ENCODE assay signal across 16 cellular contexts in the genomic region with DNA sequence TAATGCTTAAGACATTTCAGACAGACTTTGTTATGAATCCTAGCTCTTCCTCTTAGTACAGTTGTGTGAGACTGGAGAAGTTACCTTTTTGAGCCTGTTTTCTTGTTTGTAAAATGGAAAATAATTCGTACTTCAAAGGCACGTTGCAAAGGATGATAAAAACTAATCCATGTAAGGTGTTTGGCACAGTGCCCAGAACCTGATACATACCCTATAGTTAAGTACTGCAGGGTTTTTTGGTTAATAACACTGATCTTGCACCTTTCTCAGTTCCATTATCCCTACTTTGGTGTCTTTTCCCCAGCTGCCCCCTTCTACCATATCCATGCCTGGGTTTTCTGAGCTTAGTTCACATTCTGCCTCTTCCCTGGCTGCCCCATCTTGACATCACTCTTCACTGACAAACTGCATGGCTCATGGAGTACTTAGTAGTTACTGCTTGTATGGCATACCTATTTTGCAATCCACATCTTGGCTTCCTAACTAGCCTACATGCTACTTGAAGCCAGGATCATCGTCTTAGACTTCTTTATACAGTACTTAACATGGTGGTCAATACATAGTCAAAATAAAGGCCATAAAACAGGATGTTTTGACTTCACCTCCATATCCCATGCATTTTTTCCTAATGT. TPM values are rescaled to one million over a fixed set of nuclear protein-coding genes. Genes with fewer than 3 reads are reported as not detected.
DNase-seq lines count a peak whose midpoint lies in the region; ATAC-seq and TF ChIP-seq lines count a peak whose summit lies in the region.
"Had no signal": no experiment of that assay in that cellular context is flagged by ENCODE, and none has a peak within 500 bp of the region (broad histone marks: within the 10 kb centered on the region; RNA-seq: fewer than 3 reads in every experiment).

No MANE protein-coding gene starts in this region.

- H3K9me3 ChIP-seq in A673 (ENCODE audit: low read depth, low read length, poor library complexity, severe bottlenecking) = no peaks in the 10 kb centered on the region
- H3K9me3 ChIP-seq in Karpas-422 (ENCODE audit: low read length) = no peaks in the 10 kb centered on the region
- H3K9me3 ChIP-seq: prostate gland, SK-N-SH had no signal

- no peak for ATAC-seq in HG03097 (IDR thresholded peaks at IDR 0.05; ENCODE audit: low FRiP score, unreplicated experiment)
- ATAC-seq: natural killer cell had no signal

- no peaks in the 10 kb centered on the region for H4K20me1 ChIP-seq in Karpas-422 (ENCODE audit: insufficient read depth, low read depth, low read length)

- no peak overlapping the region for H3K4me2 ChIP-seq in Karpas-422 (ENCODE audit: low read depth, low read length, poor library complexity, severe bottlenecking)
- H3K4me2 ChIP-seq: SK-N-SH had no signal

- CTCF ChIA-PET in A673 (lab: Charles Lee) = no interaction called here

- BruUV-seq in A673 (replicated peaks; lab: Mats Ljungman, UMichigan) = no TSS peak

- no peaks in the 10 kb centered on the region for H3K36me3 ChIP-seq in A673 (ENCODE audit: insufficient read depth, low read length, poor library complexity, severe bottlenecking)
- H3K36me3 ChIP-seq in Karpas-422 (ENCODE audit: insufficient read depth, low read length) = no peaks in the 10 kb centered on the region
- H3K36me3 ChIP-seq: prostate gland had no signal

- intact Hi-C loops in A673 (cut with micrococcal nuclease; ENCODE audit: unreplicated experiment) = no loop called here

- POLR2A ChIA-PET in A673 (lab: Charles Lee; ENCODE audit: low non-redundant PET) = no interaction called here

- no peak overlapping the region for H2AFZ ChIP-seq in Karpas-422 (ENCODE audit: low read length)

- H3K27ac ChIP-seq in A673 (ENCODE audit: low read depth, low read length, poor library complexity, severe bottlenecking) (no peak overlapping the region), epithelial cell of prostate (no peak overlapping the region), Karpas-422 (ENCODE audit: low read length) (no peak overlapping the region)
- H3K27ac ChIP-seq: prostate gland had no signal

- H3K79me2 ChIP-seq in Karpas-422 (ENCODE audit: low read length) = no peaks in the 10 kb centered on the region

- DNase-seq in A673 (ENCODE audit: low spot score) = peak; percentile 8
- DNase-seq in Daoy (ENCODE audit: low read depth) = peak; percentile 21
- DNase-seq in NCI-H69 (lab: John Stamatoyannopoulos, UW) = peak; percentile 49
- peak; percentile 12 for DNase-seq in epithelial cell of prostate (ENCODE audit: low read depth, low spot score)
- DNase-seq in Karpas-422 = no peak
- DNase-seq in activated effector memory CD4-positive, alpha-beta T cell treated with anti-CD3 and anti-CD28 coated beads, Interleukin-2, amount 50 U/mL, for 16 hours = no peak
- DNase-seq: activated CD4-positive, alpha-beta T cell treated with anti-CD3 and anti-CD28 coated beads, Interleukin-2, amount 50 U/mL, for 48 hours; aorta; C1 segment of cervical spinal cord; natural killer cell; NCI-H1694 treated with DMSO at 0.1 percent for 48 hours; SK-N-SH had no signal

- no peak for TF ChIP-seq CTCF in A673 (conservative IDR thresholded peaks at IDR 0.05; ENCODE audit: low read depth, low read length)

- H3K27me3 ChIP-seq in A673 (replicated peaks; ENCODE audit: insufficient read depth, low read depth, low read length, poor library complexity) (peaks cover 15% of the 10 kb centered on the region), Karpas-422 (ENCODE audit: low read length) (no peaks in the 10 kb centered on the region; the same call in 1 of the 2 replicates)

- H3K4me1 ChIP-seq in A673 (ENCODE audit: insufficient read depth, low read length, poor library complexity, severe bottlenecking) (no peaks in the 10 kb centered on the region), Karpas-422 (ENCODE audit: low read length) (no peaks in the 10 kb centered on the region)
- H3K4me1 ChIP-seq: prostate gland had no signal

- no peak overlapping the region for H3K9ac ChIP-seq in Karpas-422 (ENCODE audit: low read length)
- H3K9ac ChIP-seq: SK-N-SH had no signal

- H3K4me3 ChIP-seq in A673 (ENCODE audit: low read depth, low read length, poor library complexity, severe bottlenecking) = no peak overlapping the region
- H3K4me3 ChIP-seq in Karpas-422 (ENCODE audit: low read length) = no peak overlapping the region
- H3K4me3 ChIP-seq: prostate gland had no signal

- H3K9me2 ChIP-seq in Karpas-422 (replicated peaks; ENCODE audit: insufficient read depth, low read length) = no peaks in the 10 kb centered on the region
- H3K9me2 ChIP-seq: SK-N-SH had no signal

RNA-seq across cellular contexts. Expression of a gene that starts 10.1 kb away (rescaled TPM):
- total RNA-seq in A673 (2021) = not detected in 2 replicates
- total RNA-seq in Daoy (2014; rRNA removed; shearing (Covaris generic)) = 0.06 and 0.11 TPM in 2 replicates
- total RNA-seq in Karpas-422 (2014; rRNA removed; shearing (Covaris generic); ENCODE audit: low replicate concordance) = not detected in 2 replicates
- total RNA-seq: aorta, G401, lower leg skin, natural killer cell had no signal

RNA-seq across cellular contexts. Expression of a gene that starts 39.3 kb away (rescaled TPM):
- not detected in 2 replicates for total RNA-seq in A673 (2021)
- total RNA-seq in Daoy (2014; rRNA removed; shearing (Covaris generic)) = 26.9 and 29.0 TPM in 2 replicates
- 0.34 TPM in 1 of 2 replicates, not detected in the other for total RNA-seq in Karpas-422 (2014; rRNA removed; shearing (Covaris generic); ENCODE audit: low replicate concordance)
- total RNA-seq: G401 had no signal

Comparison
In these comparisons a context has a peak if more than half of its experiments do, and no peak if none do; other contexts are left out.
1. DNase-seq: peak in A673 (single experiment), Daoy (single experiment), NCI-H69 (single experiment) and epithelial cell of prostate (single experiment); none in Karpas-422 (single experiment) and activated effector memory CD4-positive, alpha-beta T cell treated with anti-CD3 and anti-CD28 coated beads, Interleukin-2, amount 50 U/mL, for 16 hours (single experiment).
2. RNA of a gene that starts 39.3 kb away (total RNA-seq): 26.9 to 29.0 TPM in Daoy; 0.34 TPM in Karpas-422 and not detected in A673; every median in the first group is over 10 times any median in the second.